In genomic region chr15:88911766-88912118, GRCh38 we compare ENCODE assay signal across 8 cellular contexts. TPM values are rescaled to one million over a fixed set of nuclear protein-coding genes. Genes with fewer than 3 reads are reported as not detected.
DNase-seq lines count a peak whose midpoint lies in the region; ATAC-seq, FAIRE-seq and TF ChIP-seq lines count a peak whose summit lies in the region.

No MANE protein-coding gene starts in this region.

- H3K27me3 ChIP-seq in heart left ventricle (no peaks in the 10 kb centered on the region), pancreas (no peaks in the 10 kb centered on the region), MM.1S (replicated peaks; ENCODE audit: insufficient read depth, low read length) (no peaks in the 10 kb centered on the region)

- no peaks in the 10 kb centered on the region for H4K20me1 ChIP-seq in MM.1S (ENCODE audit: insufficient read depth, low read length)

- FAIRE-seq in GM19239 (lab: Jason Lieb, UNC) (no peak), pancreas (lab: Jason Lieb, UNC) (no peak)

- H3K79me2 ChIP-seq in MM.1S (ENCODE audit: low read length), result no peaks in the 10 kb centered on the region

- no peak overlapping the region for H3K9ac ChIP-seq in MM.1S (ENCODE audit: low read length)

- H3K4me3 ChIP-seq in heart left ventricle (peak overlapping the region; percentile 61 to 94 (median 83)), skin epidermis (peak overlapping the region; percentile 51 to 87 (median 72)), pancreas (no peak overlapping the region), MM.1S (ENCODE audit: low read length) (no peak overlapping the region)

- peak; percentile 9; the same call in 1 of the 3 replicates for ATAC-seq in SK-N-SH treated with all-trans-retinoic acid at 6 μM for 48 hours
- ATAC-seq in heart left ventricle, result peak; percentile 52 to 75 (median 60)
- no peak for ATAC-seq in pancreas

- H3K36me3 ChIP-seq in heart left ventricle (peaks cover 0 to 37% (median 32%) of the 10 kb centered on the region in 9 donors), pancreas (no peaks in the 10 kb centered on the region), MM.1S (replicated peaks; ENCODE audit: insufficient read depth, low read length) (no peaks in the 10 kb centered on the region)

- DNase-seq in GM20000 (ENCODE audit: low spot score) (peak; percentile 19), heart left ventricle (peak in 2 of 5 donors; percentile 76), GM19239 (ENCODE audit: insufficient read length, low spot score) (no peak), NCI-H1694 treated with DMSO at 0.1 percent for 48 hours (lab: John Stamatoyannopoulos, UW) (no peak), pancreas (no peak), MM.1S (no peak)

- peak overlapping the region; percentile 84 to 98 (median 92) for H3K27ac ChIP-seq in heart left ventricle
- H3K27ac ChIP-seq in skin epidermis, result peak overlapping the region in 15 of 21 experiments; percentile 6 to 91 (median 84)
- H3K27ac ChIP-seq in pancreas, result no peak overlapping the region
- no peak overlapping the region for H3K27ac ChIP-seq in MM.1S (ENCODE audit: low read length)

- intact Hi-C loops in heart left ventricle (cut with DNase I), result loop anchor here in 1 of 10 donors (5.0 to 10.0 kb wide), 2 partner anchors 71 to 423 kb away; partner anchors contain the start of gene POLG
- intact Hi-C loops in pancreas (cut with DNase I), result no loop called here

- no peaks in the 10 kb centered on the region for H3F3A ChIP-seq in MM.1S (ENCODE audit: insufficient read depth, low read length)

- peaks cover 3 to 66% (median 49%) of the 10 kb centered on the region in 12 donors for H3K4me1 ChIP-seq in heart left ventricle
- H3K4me1 ChIP-seq in pancreas, result peaks cover 0 to 6% (median 0%) of the 10 kb centered on the region in 3 donors
- peaks cover 7% of the 10 kb centered on the region; the same call in 1 of the 2 replicates for H3K4me1 ChIP-seq in MM.1S (ENCODE audit: low read length)

- H3K4me2 ChIP-seq in MM.1S (ENCODE audit: low read depth, low read length), result no peak overlapping the region

- WGBS in heart left ventricle, 4 donors, result 37 to 44% (median 42%) methylated on average over 5 of the region's 5 CpGs
- 72 to 76% methylated on average over 4 to 5 of the region's 5 CpGs for WGBS in pancreas, 2 donors

- no peaks in the 10 kb centered on the region for H3K9me2 ChIP-seq in MM.1S (replicated peaks; ENCODE audit: insufficient read depth, low read length)

- H3K9me3 ChIP-seq in heart left ventricle (no peaks in the 10 kb centered on the region), pancreas (no peaks in the 10 kb centered on the region), MM.1S (replicated peaks; ENCODE audit: insufficient read depth, low read length) (no peaks in the 10 kb centered on the region)

- TF ChIP-seq POLR2A in heart left ventricle (IDR thresholded peaks at IDR 0.05), result peak; percentile 79 to 82

- no peak overlapping the region for H2AFZ ChIP-seq in MM.1S (ENCODE audit: low read length)

- TF ChIP-seq CTCF in GM20000 (IDR thresholded peaks at IDR 0.05; ENCODE audit: extremely low read depth, missing control alignments), result no peak
- TF ChIP-seq CTCF in heart left ventricle (IDR thresholded peaks at IDR 0.05), result peak in 1 of 12 donors; percentile 17
- TF ChIP-seq CTCF in pancreas (IDR thresholded peaks at IDR 0.05), result no peak
- no peak for TF ChIP-seq CTCF in MM.1S (IDR thresholded peaks at IDR 0.05; ENCODE audit: low read length)

TF ChIP-seq in SK-N-SH treated with all-trans-retinoic acid at 6 μM for 48 hours, 23 proteins besides CTCF, POLR2A, EP300 and RAD21:
- TF ChIP-seq ZFP3 (CRISPR knock-in tag; IDR thresholded peaks at IDR 0.05) (no peak), CREB5 (CRISPR knock-in tag; IDR thresholded peaks at IDR 0.05; ENCODE audit: low read depth) (no peak)

RNA-seq across cellular contexts. Expression of gene MFGE8, which starts 1.4 kb away (rescaled TPM):
- 100 to 1,000 TPM; 352 to 732 (median 556) TPM for total RNA-seq in heart left ventricle
- 100 to 1,000 TPM; 386 to 639 TPM for polyA plus RNA-seq in heart left ventricle
- total RNA-seq in pancreas, result 10 to 100 TPM in 4 of 6 donors, 1 to 10 TPM in 2; 6.1 to 34.3 (median 16.5) TPM
- polyA plus RNA-seq in pancreas, result 10 to 100 TPM; 33.1 to 34.5 TPM

RNA-seq across cellular contexts. Expression of gene HAPLN3, which starts 16.4 kb away (rescaled TPM):
- 10 to 100 TPM in 1 of 9 donors, 1 to 10 TPM in 8; 1.2 to 32.9 (median 3.3) TPM for total RNA-seq in heart left ventricle
- polyA plus RNA-seq in heart left ventricle, result 1 to 10 TPM; 1.5 to 6.8 TPM
- total RNA-seq in pancreas, result 1 to 10 TPM in 4 of 6 donors, under 1 TPM in 2; 0.32 to 3.7 (median 1.3) TPM
- 1 to 10 TPM; 2.7 to 3.1 TPM for polyA plus RNA-seq in pancreas

Comparison
In these comparisons a context has a peak if more than half of its experiments do, and no peak if none do; other contexts are left out.
1. ATAC-seq: peak in SK-N-SH treated with all-trans-retinoic acid at 6 μM for 48 hours (single experiment) and heart left ventricle (4 of 4); none in pancreas (0 of 4).
2. H3K27ac ChIP-seq: peak in heart left ventricle (12 of 12) and skin epidermis (15 of 21); none in pancreas (0 of 4) and MM.1S (single experiment).
3. H3K4me3 ChIP-seq: peak in heart left ventricle (12 of 12) and skin epidermis (7 of 7); none in pancreas (0 of 4) and MM.1S (single experiment).
4. RNA of gene MFGE8, which starts 1.4 kb away (total RNA-seq): 352 to 732 TPM in heart left ventricle; 6.1 to 34.3 TPM in pancreas; every median in the first group is over 10 times any median in the second.